17 cellular contexts compared by ENCODE assay signal in the genomic region with DNA sequence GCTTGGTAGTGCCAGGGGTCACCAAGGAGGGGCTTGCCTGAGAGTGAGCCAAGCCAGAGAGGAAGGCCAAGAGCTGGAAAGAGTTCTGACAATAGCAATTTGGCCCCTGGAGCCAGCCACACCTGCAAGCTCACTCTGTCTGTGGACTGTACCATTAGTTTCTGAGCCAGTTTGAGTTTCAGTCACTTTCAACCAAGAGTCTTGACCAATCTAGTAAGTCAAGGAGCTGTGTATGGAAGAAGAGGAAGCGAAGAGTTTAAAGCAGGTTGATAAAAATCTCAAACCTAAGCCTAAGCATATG. TPM values are rescaled to one million over a fixed set of nuclear protein-coding genes. Genes with fewer than 3 reads are reported as not detected.
DNase-seq lines count a peak whose midpoint lies in the region; ATAC-seq, FAIRE-seq and TF ChIP-seq lines count a peak whose summit lies in the region.
"Had no signal": no experiment of that assay in that cellular context is flagged by ENCODE, and none has a peak within 500 bp of the region (broad histone marks: within the 10 kb centered on the region; RNA-seq: fewer than 3 reads in every experiment).

No MANE protein-coding gene starts in this region.

- intact Hi-C loops in K562 (cut with micrococcal nuclease): no loop called here
- intact Hi-C loops in cardiac septum (cut with DNase I): no loop called here

- TF ChIP-seq CTCF in AG04450 (IDR thresholded peaks at IDR 0.05; ENCODE audit: low read depth, low read length) (no peak), NB4 (IDR thresholded peaks at IDR 0.05; ENCODE audit: low read depth, low read length) (no peak), K562 (IDR thresholded peaks at IDR 0.05 in 2 of 3, conservative IDR thresholded peaks at IDR 0.05 in 1 of 3; ENCODE audit: insufficient read depth in 2 of 3, low read depth in 1 of 3, low read length in 3 of 3) (no peak), neutrophil (IDR thresholded peaks at IDR 0.05) (no peak), glutamatergic neuron (IDR thresholded peaks at IDR 0.05; ENCODE audit: partially characterized antibody, unreplicated experiment) (no peak)

- no peak overlapping the region for H3K4me3 Mint-ChIP-seq in glutamatergic neuron (ENCODE audit: unreplicated experiment)
- H3K4me3 Mint-ChIP-seq: activated CD4-positive, alpha-beta T cell treated with anti-CD3 and anti-CD28 coated beads for 36 hours; activated naive CD8-positive, alpha-beta T cell treated with anti-CD3 and anti-CD28 coated beads, Interleukin-2, amount 10 ng/mL, durations not matched to agents 7 days and 5 days; activated T-helper 17 cell treated with anti-CD3 and anti-CD28 coated beads, Interleukin-2, amount 50 U/mL, for 72 hours; CD4-positive, alpha-beta memory T cell; memory B cell; nephron had no signal

- 100% methylated on average over 1 of the region's 1 CpG for WGBS in K562 (ENCODE audit: insufficient coverage, low coverage, missing lambda C conversion rate)

- H3K27ac ChIP-seq in AG04450 (ENCODE audit: low read depth, low read length) (peak overlapping the region; percentile 69), K562 (ENCODE audit: extremely low read depth, low read depth, low read length) (no peak overlapping the region), neutrophil (peak overlapping the region; percentile 95)

- H3K36me3 Mint-ChIP-seq in glutamatergic neuron (ENCODE audit: unreplicated experiment): no peaks in the 10 kb centered on the region

- H3K79me2 ChIP-seq in K562 (ENCODE audit: control insufficient read depth, insufficient read depth, low read length): peaks cover 33% of the 10 kb centered on the region

- H4K20me1 ChIP-seq in K562 (replicated peaks; ENCODE audit: control insufficient read depth, insufficient read depth, low read length): peaks cover 12% of the 10 kb centered on the region; the same call in 1 of the 2 replicates

- DNase-seq in AG04450 (ENCODE audit: low read depth, low spot score) (no peak), NB4 (ENCODE audit: low read depth) (peak; percentile 31), K562 (ENCODE audit: extremely low read depth in 1 of 4, low spot score in 3 of 4) (no peak), glutamatergic neuron (no peak), T-helper 2 cell (no peak), SHP77 (lab: John Stamatoyannopoulos, UW) (no peak), cardiac septum (ENCODE audit: low spot score) (no peak)
- DNase-seq: activated CD4-positive, alpha-beta T cell treated with anti-CD3 and anti-CD28 coated beads for 36 hours; activated naive CD8-positive, alpha-beta T cell treated with anti-CD3 and anti-CD28 coated beads, Interleukin-2, amount 10 ng/mL, durations not matched to agents 7 days and 5 days; CD4-positive, alpha-beta memory T cell; NCI-H1092; NCI-H524 treated with DMSO at 0.1 percent for 48 hours had no signal

- no peak overlapping the region for H3K4me2 ChIP-seq in K562 (ENCODE audit: insufficient read depth, low read length)

- H3K9me3 ChIP-seq in AG04450 (ENCODE audit: control insufficient read depth, insufficient read depth, low read length) (no peaks in the 10 kb centered on the region), K562 (replicated peaks; ENCODE audit: control insufficient read depth, insufficient read depth, low read depth, low read length) (no peaks in the 10 kb centered on the region), neutrophil (no peaks in the 10 kb centered on the region)

- no peak overlapping the region for H2AFZ ChIP-seq in K562 (ENCODE audit: low read depth, low read length)

- H3K9ac ChIP-seq in K562 (ENCODE audit: insufficient read depth in 1 of 2, low read depth in 2 of 2, low read length in 2 of 2): no peak overlapping the region

- in situ Hi-C loops in K562 (cut with MboI): loop anchor here (10.0 kb wide), 1 partner anchor 1688 kb away; no protein-coding TSS in a partner anchor

- TF ChIP-seq POLR2A in NB4 (IDR thresholded peaks at IDR 0.05; ENCODE audit: extremely low read depth, insufficient read length): no peak
- TF ChIP-seq POLR2A in K562 (conservative IDR thresholded peaks at IDR 0.05): no peak

- POLR2A ChIA-PET in AG04450 (lab: Yijun Ruan, JAX): interaction anchor here (0.6 kb wide), 1 partner anchor 37 kb away, joined by 5 read pairs; no protein-coding TSS in a partner anchor
- POLR2A ChIA-PET in K562 (lab: Yijun Ruan, JAX): interaction anchor here (1.0 to 2.3 kb wide), 2 partner anchors 10 to 33 kb away, joined by 3 to 12 read pairs; no protein-coding TSS in a partner anchor

- BruUV-seq in K562 (replicated peaks; lab: Mats Ljungman, UMichigan): no TSS peak

- no peak for ATAC-seq in K562
- ATAC-seq: activated CD4-positive, alpha-beta T cell treated with anti-CD3 and anti-CD28 coated beads for 36 hours; activated T-helper 17 cell treated with anti-CD3 and anti-CD28 coated beads, Interleukin-2, amount 50 U/mL, for 72 hours had no signal

- H3K27ac Mint-ChIP-seq in glutamatergic neuron (ENCODE audit: unreplicated experiment): no peak overlapping the region
- H3K27ac Mint-ChIP-seq: activated CD4-positive, alpha-beta T cell treated with anti-CD3 and anti-CD28 coated beads for 36 hours; activated naive CD8-positive, alpha-beta T cell treated with anti-CD3 and anti-CD28 coated beads, Interleukin-2, amount 10 ng/mL, durations not matched to agents 7 days and 5 days; activated T-helper 17 cell treated with anti-CD3 and anti-CD28 coated beads, Interleukin-2, amount 50 U/mL, for 72 hours; memory B cell had no signal

- no peaks in the 10 kb centered on the region for H3K9me3 Mint-ChIP-seq in glutamatergic neuron (ENCODE audit: unreplicated experiment)
- H3K9me3 Mint-ChIP-seq: activated T-helper 17 cell treated with anti-CD3 and anti-CD28 coated beads, Interleukin-2, amount 50 U/mL, for 72 hours; CD4-positive, alpha-beta memory T cell; nephron had no signal

- no peak for TF ChIP-seq RAD21 in K562 (CRISPR knock-in tag; conservative IDR thresholded peaks at IDR 0.05 in 1 of 2, IDR thresholded peaks at IDR 0.05 in 1 of 2)

- no peak for TF ChIP-seq EP300 in K562 (IDR thresholded peaks at IDR 0.05; ENCODE audit: low read length)

- peaks cover 7% of the 10 kb centered on the region for H3K9me1 ChIP-seq in K562 (ENCODE audit: control insufficient read depth, insufficient read depth, low read length)

- no peak for FAIRE-seq in K562 (lab: Jason Lieb, UNC)
- FAIRE-seq: GM12891 had no signal

- no peak overlapping the region for H3K4me3 ChIP-seq in AG04450 (ENCODE audit: low read depth, low read length)
- no peak overlapping the region for H3K4me3 ChIP-seq in NB4 (ENCODE audit: low read depth, low read length)
- H3K4me3 ChIP-seq in K562: no peak overlapping the region
- H3K4me3 ChIP-seq in neutrophil (ENCODE audit: low read depth in 1 of 2, low read length in 1 of 2): no peak overlapping the region

- H3K27me3 ChIP-seq in AG04450 (ENCODE audit: control insufficient read depth, insufficient read depth, low read length) (no peaks in the 10 kb centered on the region), K562 (ENCODE audit: control insufficient read depth in 2 of 2, insufficient read depth in 2 of 2, low read length in 2 of 2) (no peaks in the 10 kb centered on the region), neutrophil (no peaks in the 10 kb centered on the region)

- peaks cover 83% of the 10 kb centered on the region for H3K36me3 ChIP-seq in K562 (ENCODE audit: control insufficient read depth, insufficient read depth, low read length)
- no peaks in the 10 kb centered on the region for H3K36me3 ChIP-seq in neutrophil

- no peaks in the 10 kb centered on the region for H3K4me1 Mint-ChIP-seq in glutamatergic neuron (ENCODE audit: low read depth, unreplicated experiment)
- H3K4me1 Mint-ChIP-seq: activated CD4-positive, alpha-beta T cell treated with anti-CD3 and anti-CD28 coated beads for 36 hours; memory B cell had no signal

- CTCF ChIA-PET in AG04450 (lab: Charles Lee) (no interaction called here), K562 (lab: Yijun Ruan, JAX; ENCODE audit: low intra/inter-chr PET ratio) (no interaction called here)

- no peaks in the 10 kb centered on the region for H3K27me3 Mint-ChIP-seq in glutamatergic neuron (ENCODE audit: unreplicated experiment)
- H3K27me3 Mint-ChIP-seq: activated CD4-positive, alpha-beta T cell treated with anti-CD3 and anti-CD28 coated beads for 36 hours; activated naive CD8-positive, alpha-beta T cell treated with anti-CD3 and anti-CD28 coated beads, Interleukin-2, amount 10 ng/mL, durations not matched to agents 7 days and 5 days; activated T-helper 17 cell treated with anti-CD3 and anti-CD28 coated beads, Interleukin-2, amount 50 U/mL, for 72 hours; CD4-positive, alpha-beta memory T cell; memory B cell had no signal

- H3K4me1 ChIP-seq in K562 (replicated peaks in 1 of 2; ENCODE audit: control insufficient read depth in 2 of 2, insufficient read depth in 2 of 2, low read length in 2 of 2) (peaks cover 29 to 43% of the 10 kb centered on the region in 2 experiments), neutrophil (ENCODE audit: control insufficient read depth in 1 of 2, insufficient read depth in 1 of 2, low read depth in 1 of 2, low read length in 1 of 2) (peaks cover 89 to 97% of the 10 kb centered on the region in 2 experiments)

TF ChIP-seq in K562, 482 proteins besides CTCF, POLR2A, EP300 and RAD21 (continues in another document):
- no peak for TF ChIP-seq MTA3 (IDR thresholded peaks at IDR 0.05; ENCODE audit: borderline replicate concordance)
- no peak for TF ChIP-seq IRF2 (CRISPR knock-in tag; IDR thresholded peaks at IDR 0.05)

RNA-seq across cellular contexts. Expression of a gene that starts 38.5 kb away (rescaled TPM):
- polyA plus RNA-seq in AG04450 (2011; rRNA removed): 2.8 and 3.4 TPM in 2 replicates
- 7.0 and 9.5 TPM in 2 replicates for polyA minus RNA-seq in AG04450 (2011; rRNA and poly(A)+ RNA removed)
- 39.6 and 65.6 TPM in 2 replicates for total RNA-seq in K562 (2011; cell fraction: chromatin; rRNA removed; ENCODE audit: low replicate concordance)
- total RNA-seq in K562 (2011; cell fraction: nucleolus; rRNA removed): 22.3 and 29.6 TPM in 2 replicates
- 35.5 and 41.1 TPM in 2 replicates for total RNA-seq in K562 (2011; cell fraction: nucleoplasm; rRNA removed)
- 20.4 and 24.5 TPM in 2 replicates for total RNA-seq in K562 (2014; rRNA removed)
- total RNA-seq in K562 (2014; rRNA removed; fragmentation: Illumina TruSeq; extraction: Trizol): 29.8 and 33.2 TPM in 2 replicates
- total RNA-seq in K562 (2015; rRNA removed; fragmentation: Illumina TruSeq; extraction: Trizol): 23.5 and 25.7 TPM in 2 replicates
- total RNA-seq in K562 (2021): 26.2 and 30.7 TPM in 2 replicates
- polyA plus RNA-seq in K562 (2011; rRNA removed): 6.3 and 11.0 TPM in 2 replicates
- polyA plus RNA-seq in K562 (2011; cell fraction: cytosol; rRNA removed): 3.8 and 11.5 TPM in 2 replicates
- 12.9 and 20.4 TPM in 2 replicates for polyA plus RNA-seq in K562 (2011; cell fraction: nucleus; rRNA removed)
- polyA plus RNA-seq in K562 (2012): 6.8 and 9.8 TPM in 2 replicates
- polyA plus RNA-seq in K562 (2014; fragmentation: Illumina TruSeq; extraction: Trizol): 14.9 and 16.2 TPM in 2 replicates
- polyA plus RNA-seq in K562 (2014; fragmentation: Nextera tagmentation; extraction: Ambion mirVana): 10 to 100 TPM; 14.2 to 33.5 TPM
- polyA plus RNA-seq in K562 (2014; rRNA removed): 18.8 and 19.8 TPM in 2 replicates
- polyA minus RNA-seq in K562 (2011; rRNA and poly(A)+ RNA removed): 12.7 and 24.4 TPM in 2 replicates
- 6.4 and 13.5 TPM in 2 replicates for polyA minus RNA-seq in K562 (2011; cell fraction: cytosol; rRNA and poly(A)+ RNA removed)
- polyA minus RNA-seq in K562 (2011; cell fraction: nucleus; rRNA and poly(A)+ RNA removed): 6.9 and 22.4 TPM in 2 replicates
- 2.1 TPM for total RNA-seq in glutamatergic neuron (ENCODE audit: unreplicated experiment)
- 4.7 TPM for total RNA-seq in cardiac septum
